1 cellular context compared by ENCODE assay signal in the genomic region with DNA sequence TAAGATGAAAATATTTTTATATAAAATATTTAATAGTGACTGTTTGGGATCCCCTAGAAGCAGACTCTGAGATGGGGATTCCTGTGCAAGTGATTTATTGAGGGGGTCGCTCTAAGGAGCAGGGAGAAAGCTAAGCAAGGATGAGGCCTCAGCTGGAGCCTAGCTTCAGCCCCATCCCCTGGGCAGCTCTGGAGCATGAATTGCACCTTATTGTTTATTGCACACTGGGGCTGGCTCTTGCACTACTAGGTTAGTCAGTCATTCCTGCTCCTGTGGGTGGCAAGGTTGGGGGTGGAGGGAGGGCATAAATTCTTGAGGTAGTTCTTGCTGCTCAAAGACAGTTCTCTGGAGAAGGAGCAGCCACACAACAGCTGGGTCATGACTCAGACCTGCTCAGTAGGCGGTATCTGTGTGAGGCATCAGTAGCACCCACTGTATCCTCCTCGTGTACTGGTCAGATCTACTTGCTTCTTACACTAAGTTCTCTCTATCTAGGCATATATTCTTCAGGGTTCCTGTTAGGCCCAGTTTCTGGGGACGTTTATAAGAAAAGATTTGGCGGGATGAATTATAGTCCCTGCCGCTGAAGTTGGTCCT.
TF ChIP-seq lines count a peak whose summit lies in the region.

No MANE protein-coding gene starts in this region.

TF ChIP-seq in HepG2, 621 proteins besides CTCF, POLR2A, EP300 and RAD21 (continued from another document):
- TF ChIP-seq, protein P1, sequence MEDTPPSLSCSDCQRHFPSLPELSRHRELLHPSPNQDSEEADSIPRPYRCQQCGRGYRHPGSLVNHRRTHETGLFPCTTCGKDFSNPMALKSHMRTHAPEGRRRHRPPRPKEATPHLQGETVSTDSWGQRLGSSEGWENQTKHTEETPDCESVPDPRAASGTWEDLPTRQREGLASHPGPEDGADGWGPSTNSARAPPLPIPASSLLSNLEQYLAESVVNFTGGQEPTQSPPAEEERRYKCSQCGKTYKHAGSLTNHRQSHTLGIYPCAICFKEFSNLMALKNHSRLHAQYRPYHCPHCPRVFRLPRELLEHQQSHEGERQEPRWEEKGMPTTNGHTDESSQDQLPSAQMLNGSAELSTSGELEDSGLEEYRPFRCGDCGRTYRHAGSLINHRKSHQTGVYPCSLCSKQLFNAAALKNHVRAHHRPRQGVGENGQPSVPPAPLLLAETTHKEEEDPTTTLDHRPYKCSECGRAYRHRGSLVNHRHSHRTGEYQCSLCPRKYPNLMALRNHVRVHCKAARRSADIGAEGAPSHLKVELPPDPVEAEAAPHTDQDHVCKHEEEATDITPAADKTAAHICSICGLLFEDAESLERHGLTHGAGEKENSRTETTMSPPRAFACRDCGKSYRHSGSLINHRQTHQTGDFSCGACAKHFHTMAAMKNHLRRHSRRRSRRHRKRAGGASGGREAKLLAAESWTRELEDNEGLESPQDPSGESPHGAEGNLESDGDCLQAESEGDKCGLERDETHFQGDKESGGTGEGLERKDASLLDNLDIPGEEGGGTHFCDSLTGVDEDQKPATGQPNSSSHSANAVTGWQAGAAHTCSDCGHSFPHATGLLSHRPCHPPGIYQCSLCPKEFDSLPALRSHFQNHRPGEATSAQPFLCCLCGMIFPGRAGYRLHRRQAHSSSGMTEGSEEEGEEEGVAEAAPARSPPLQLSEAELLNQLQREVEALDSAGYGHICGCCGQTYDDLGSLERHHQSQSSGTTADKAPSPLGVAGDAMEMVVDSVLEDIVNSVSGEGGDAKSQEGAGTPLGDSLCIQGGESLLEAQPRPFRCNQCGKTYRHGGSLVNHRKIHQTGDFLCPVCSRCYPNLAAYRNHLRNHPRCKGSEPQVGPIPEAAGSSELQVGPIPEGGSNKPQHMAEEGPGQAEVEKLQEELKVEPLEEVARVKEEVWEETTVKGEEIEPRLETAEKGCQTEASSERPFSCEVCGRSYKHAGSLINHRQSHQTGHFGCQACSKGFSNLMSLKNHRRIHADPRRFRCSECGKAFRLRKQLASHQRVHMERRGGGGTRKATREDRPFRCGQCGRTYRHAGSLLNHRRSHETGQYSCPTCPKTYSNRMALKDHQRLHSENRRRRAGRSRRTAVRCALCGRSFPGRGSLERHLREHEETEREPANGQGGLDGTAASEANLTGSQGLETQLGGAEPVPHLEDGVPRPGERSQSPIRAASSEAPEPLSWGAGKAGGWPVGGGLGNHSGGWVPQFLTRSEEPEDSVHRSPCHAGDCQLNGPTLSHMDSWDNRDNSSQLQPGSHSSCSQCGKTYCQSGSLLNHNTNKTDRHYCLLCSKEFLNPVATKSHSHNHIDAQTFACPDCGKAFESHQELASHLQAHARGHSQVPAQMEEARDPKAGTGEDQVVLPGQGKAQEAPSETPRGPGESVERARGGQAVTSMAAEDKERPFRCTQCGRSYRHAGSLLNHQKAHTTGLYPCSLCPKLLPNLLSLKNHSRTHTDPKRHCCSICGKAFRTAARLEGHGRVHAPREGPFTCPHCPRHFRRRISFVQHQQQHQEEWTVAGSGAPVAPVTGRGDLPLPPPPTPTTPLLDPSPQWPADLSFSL (CRISPR knock-in tag; IDR thresholded peaks at IDR 0.05) = no peak
- TF ChIP-seq ZFP37 (CRISPR knock-in tag; IDR thresholded peaks at IDR 0.05; ENCODE audit: borderline replicate concordance) (no peak), REPIN1 (CRISPR knock-in tag; IDR thresholded peaks at IDR 0.05; ENCODE audit: borderline replicate concordance, low read depth) (no peak), ELF4 (CRISPR knock-in tag; IDR thresholded peaks at IDR 0.05; ENCODE audit: borderline replicate concordance) (no peak), MLLT10 (CRISPR knock-in tag; IDR thresholded peaks at IDR 0.05) (no peak)
